Comparison of ENCODE assay signal across 1 cellular context in the genomic region with DNA sequence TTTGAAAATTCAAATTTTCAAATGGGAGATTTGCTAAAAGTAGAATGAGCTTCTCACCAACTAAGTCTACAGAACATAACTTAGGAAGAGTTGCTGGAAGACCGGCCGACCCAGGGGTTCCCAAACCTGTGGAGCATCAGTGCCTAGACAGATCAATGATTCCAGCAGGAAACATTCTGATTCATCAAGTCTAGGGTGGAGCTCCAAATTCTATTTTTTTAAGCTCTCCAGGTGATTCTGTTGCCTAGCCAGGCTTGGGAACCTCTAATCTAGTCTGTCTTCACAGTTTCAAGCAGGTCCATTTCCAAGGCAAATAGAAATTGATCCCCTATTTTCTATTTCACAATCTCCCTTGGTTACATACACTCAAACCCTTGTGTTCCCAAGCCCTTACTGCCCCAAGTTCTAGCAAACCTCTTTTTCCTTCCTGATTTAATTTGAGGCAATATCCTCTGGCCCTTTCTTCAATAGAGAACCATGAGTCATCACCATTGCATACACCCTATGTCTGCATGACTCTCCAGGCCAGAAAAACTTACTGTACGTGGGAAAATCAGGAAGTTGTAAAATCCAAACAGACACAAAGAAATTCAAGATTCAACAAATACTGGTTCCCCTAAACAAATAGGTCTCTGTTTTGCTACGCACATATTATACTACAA.
TF ChIP-seq lines count a peak whose summit lies in the region.

No MANE protein-coding gene starts in this region.

TF ChIP-seq in A549, 52 proteins besides CTCF, POLR2A, EP300 and RAD21 (continued from another document):
- TF ChIP-seq, protein P1, sequence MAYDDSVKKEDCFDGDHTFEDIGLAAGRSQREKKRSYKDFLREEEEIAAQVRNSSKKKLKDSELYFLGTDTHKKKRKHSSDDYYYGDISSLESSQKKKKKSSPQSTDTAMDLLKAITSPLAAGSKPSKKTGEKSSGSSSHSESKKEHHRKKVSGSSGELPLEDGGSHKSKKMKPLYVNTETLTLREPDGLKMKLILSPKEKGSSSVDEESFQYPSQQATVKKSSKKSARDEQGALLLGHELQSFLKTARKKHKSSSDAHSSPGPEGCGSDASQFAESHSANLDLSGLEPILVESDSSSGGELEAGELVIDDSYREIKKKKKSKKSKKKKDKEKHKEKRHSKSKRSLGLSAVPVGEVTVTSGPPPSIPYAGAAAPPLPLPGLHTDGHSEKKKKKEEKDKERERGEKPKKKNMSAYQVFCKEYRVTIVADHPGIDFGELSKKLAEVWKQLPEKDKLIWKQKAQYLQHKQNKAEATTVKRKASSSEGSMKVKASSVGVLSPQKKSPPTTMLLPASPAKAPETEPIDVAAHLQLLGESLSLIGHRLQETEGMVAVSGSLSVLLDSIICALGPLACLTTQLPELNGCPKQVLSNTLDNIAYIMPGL (CRISPR knock-in tag; IDR thresholded peaks at IDR 0.05; ENCODE audit: borderline replicate concordance), result no peak
- peak; percentile 56 to 59 for TF ChIP-seq CEBPB (IDR thresholded peaks at IDR 0.05)
- TF ChIP-seq FOSL2 (IDR thresholded peaks at IDR 0.05), result peak; percentile 77
- peak; percentile 96 for TF ChIP-seq FOSL2 (CRISPR knock-in tag; IDR thresholded peaks at IDR 0.05)
- TF ChIP-seq, protein P2, sequence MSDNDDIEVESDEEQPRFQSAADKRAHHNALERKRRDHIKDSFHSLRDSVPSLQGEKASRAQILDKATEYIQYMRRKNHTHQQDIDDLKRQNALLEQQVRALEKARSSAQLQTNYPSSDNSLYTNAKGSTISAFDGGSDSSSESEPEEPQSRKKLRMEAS (IDR thresholded peaks at IDR 0.05), result peak; percentile 19; the same call in 1 of the 2 replicates
- TF ChIP-seq HOXB5 (CRISPR knock-in tag; IDR thresholded peaks at IDR 0.05), result no peak
